ENCODE assay signal across 18 cellular contexts in genomic region chr3:60080648-60081047, GRCh38.
DNase-seq lines count a peak whose midpoint lies in the region; ATAC-seq lines count a peak whose summit lies in the region.
"Had no signal": no experiment of that assay in that cellular context is flagged by ENCODE, and none has a peak within 500 bp of the region (broad histone marks: within the 10 kb centered on the region; RNA-seq: fewer than 3 reads in every experiment).

No MANE protein-coding gene starts in this region.

- peak overlapping the region; percentile 22 for H3K27ac ChIP-seq in CD4-positive, alpha-beta memory T cell (ENCODE audit: low read depth, low read length)
- H3K27ac ChIP-seq: C4-2B, coronary artery, hepatocyte, left lung had no signal

- DNase-seq in CD4-positive, alpha-beta memory T cell = peak in 1 of 5 donors; percentile 8
- DNase-seq in T-helper 17 cell (no peak), naive B cell (no peak)
- DNase-seq: erythroblast; H7; left lung; right cardiac atrium; stimulated activated CD4-positive, alpha-beta T cell treated with anti-CD3 and anti-CD28 coated beads, Interleukin-4, amount 100 ng/mL, for 4 hours; stimulated activated naive CD4-positive, alpha-beta T cell treated with Interleukin-2 at 50 U/mL for 16 hours had no signal

- POLR2A ChIA-PET in CD4-positive, alpha-beta memory T cell (lab: Charles Lee; ENCODE audit: partially characterized antibody) = interaction anchor here (0.7 to 2.6 kb wide), 5 partner anchors 24 to 70 kb away, joined by 3 to 15 read pairs (median 3); no protein-coding TSS in a partner anchor

- peaks cover 0 to 10% (median 3%) of the 10 kb centered on the region in 8 donors for H3K9me3 Mint-ChIP-seq in CD4-positive, alpha-beta memory T cell
- H3K9me3 Mint-ChIP-seq in naive B cell = peaks cover 0 to 14% (median 2%) of the 10 kb centered on the region in 7 donors

- H3K27me3 ChIP-seq in CD4-positive, alpha-beta memory T cell (ENCODE audit: insufficient read depth, low read length) = no peaks in the 10 kb centered on the region
- H3K27me3 ChIP-seq: hepatocyte, left lung had no signal

- CTCF ChIA-PET in CD4-positive, alpha-beta memory T cell (lab: Charles Lee; ENCODE audit: partially characterized antibody) = no interaction called here

- H3K4me3 ChIP-seq in CD4-positive, alpha-beta memory T cell (ENCODE audit: low read length in 2 of 2) = peak overlapping the region in 1 of 2 donors; percentile 27
- H3K4me3 ChIP-seq: coronary artery, hepatocyte, left lung had no signal

- intact Hi-C loops in CD4-positive, alpha-beta memory T cell (cut with micrococcal nuclease) = loop anchor here (1.0 to 2.0 kb wide), 2 partner anchors 16 to 70 kb away; no protein-coding TSS in a partner anchor

- peak overlapping the region; percentile 74 to 96 (median 88) for H3K4me3 Mint-ChIP-seq in CD4-positive, alpha-beta memory T cell
- H3K4me3 Mint-ChIP-seq in T-helper 17 cell (peak overlapping the region; percentile 49), naive B cell (peak overlapping the region; percentile 28 to 87 (median 62))
- H3K4me3 Mint-ChIP-seq: neural crest cell had no signal

- no peaks in the 10 kb centered on the region for H3K36me3 ChIP-seq in CD4-positive, alpha-beta memory T cell (ENCODE audit: insufficient read depth, low read length)
- H3K36me3 ChIP-seq: left lung had no signal

- H3K9me3 ChIP-seq in CD4-positive, alpha-beta memory T cell (ENCODE audit: control insufficient read depth in 1 of 2, low read length in 2 of 2) = no peaks in the 10 kb centered on the region
- H3K9me3 ChIP-seq in T-helper 17 cell (ENCODE audit: control insufficient read depth, low read length, poor library complexity, severe bottlenecking) = no peaks in the 10 kb centered on the region
- H3K9me3 ChIP-seq: left lung had no signal

- H3K36me3 Mint-ChIP-seq in CD4-positive, alpha-beta memory T cell = peaks cover 3 to 5% of the 10 kb centered on the region in 2 donors
- H3K36me3 Mint-ChIP-seq in T-helper 17 cell (ENCODE audit: low read depth) (no peaks in the 10 kb centered on the region), naive B cell (peaks cover 0 to 4% of the 10 kb centered on the region in 2 donors)

- H3K4me1 ChIP-seq in CD4-positive, alpha-beta memory T cell (ENCODE audit: insufficient read depth, low read length) = peaks cover 39% of the 10 kb centered on the region
- H3K4me1 ChIP-seq: left lung had no signal

- H3K27me3 Mint-ChIP-seq in CD4-positive, alpha-beta memory T cell = no peaks in the 10 kb centered on the region
- H3K27me3 Mint-ChIP-seq in T-helper 17 cell = no peaks in the 10 kb centered on the region
- H3K27me3 Mint-ChIP-seq in naive B cell = no peaks in the 10 kb centered on the region

- peak overlapping the region; percentile 70 to 94 (median 86) for H3K27ac Mint-ChIP-seq in CD4-positive, alpha-beta memory T cell
- H3K27ac Mint-ChIP-seq in T-helper 17 cell (peak overlapping the region; percentile 1), naive B cell (peak overlapping the region in 3 of 6 donors; percentile 4 to 51 (median 19))

- peaks cover 29 to 50% (median 43%) of the 10 kb centered on the region in 4 donors for H3K4me1 Mint-ChIP-seq in CD4-positive, alpha-beta memory T cell
- H3K4me1 Mint-ChIP-seq in T-helper 17 cell (peaks cover 13% of the 10 kb centered on the region), naive B cell (peaks cover 31 to 51% (median 40%) of the 10 kb centered on the region in 3 donors)

- peak; percentile 58 for ATAC-seq in GM21529 (IDR thresholded peaks at IDR 0.05; ENCODE audit: unreplicated experiment)
- peak; percentile 42 for ATAC-seq in T-helper 17 cell
- no peak for ATAC-seq in naive B cell (ENCODE audit: low read depth in 2 of 2)
- no peak for ATAC-seq in HG03521 (IDR thresholded peaks at IDR 0.05; ENCODE audit: unreplicated experiment)
- ATAC-seq in HG02852 (IDR thresholded peaks at IDR 0.05; ENCODE audit: unreplicated experiment) = no peak
- no peak for ATAC-seq in GM21786 (IDR thresholded peaks at IDR 0.05; ENCODE audit: unreplicated experiment)
- ATAC-seq: left lung, right cardiac atrium, SK-N-SH treated with all-trans-retinoic acid at 6 μM for 48 hours had no signal

Comparison
In these comparisons a context has a peak if more than half of its experiments do, and no peak if none do; other contexts are left out.
1. ATAC-seq: peak in GM21529 (single experiment) and T-helper 17 cell (single experiment); none in naive B cell (0 of 2), HG03521 (single experiment), HG02852 (single experiment) and GM21786 (single experiment).
2. Peak in every context shown above with its lines, with median percentiles within 50 percentile points of each other: H3K4me3 Mint-ChIP-seq.